16 cellular contexts compared by ENCODE assay signal in the genomic region with DNA sequence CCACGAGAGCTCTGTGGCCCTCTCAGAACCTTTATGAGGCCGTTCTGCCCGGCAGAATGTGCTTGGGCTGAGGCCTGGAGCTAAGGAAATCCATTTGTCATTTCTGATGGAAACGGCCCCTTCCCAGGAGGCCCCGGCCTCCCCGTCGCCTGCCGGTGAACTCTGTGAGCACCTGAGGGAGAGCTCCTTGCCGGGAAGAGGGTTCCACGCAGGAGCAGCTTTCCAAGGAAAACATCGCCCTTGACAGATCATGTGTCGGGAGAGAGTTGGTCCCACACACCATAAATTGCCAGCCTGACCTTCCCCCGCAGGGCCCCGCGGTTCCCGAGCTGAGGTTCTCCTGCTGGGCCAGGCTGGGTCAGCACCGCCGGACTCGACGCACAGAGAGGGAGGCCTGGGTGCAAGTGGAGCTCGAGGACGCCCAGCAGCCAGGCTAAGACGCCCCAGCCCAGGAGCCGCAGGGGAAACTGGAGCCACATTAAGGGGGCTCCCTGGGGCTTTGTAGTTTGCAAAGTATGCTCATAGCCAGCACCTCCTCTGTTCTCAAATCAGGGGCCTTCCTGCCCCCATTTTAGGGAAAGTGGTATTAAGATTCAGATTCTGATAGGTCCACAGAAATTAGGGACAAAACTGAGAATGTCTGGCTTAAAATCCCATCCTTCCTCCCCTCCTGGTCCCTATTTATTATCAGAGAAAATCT.
DNase-seq lines count a peak whose midpoint lies in the region; ATAC-seq and TF ChIP-seq lines count a peak whose summit lies in the region.
"Had no signal": no experiment of that assay in that cellular context is flagged by ENCODE, and none has a peak within 500 bp of the region (broad histone marks: within the 10 kb centered on the region; RNA-seq: fewer than 3 reads in every experiment).

No MANE protein-coding gene starts in this region.

- H2BK15ac ChIP-seq in neuronal stem cell (ENCODE audit: low read length), result peak overlapping the region; percentile 87

- no CpG with 5 or more reads among the region's 24 CpGs for WGBS in neuronal stem cell (ENCODE audit: extremely low coverage in 2 of 2, insufficient read length in 2 of 2, insufficient replicate concordance in 1 of 2), 2 donors
- 77% methylated on average over 20 of the region's 24 CpGs for WGBS in esophagus muscularis mucosa

- no peak overlapping the region for H3K23ac ChIP-seq in neuronal stem cell (ENCODE audit: low read depth, low read length, poor library complexity)

- H3K14ac ChIP-seq in neuronal stem cell (ENCODE audit: low read length), result no peak overlapping the region

- H4K91ac ChIP-seq in neuronal stem cell (ENCODE audit: low read depth, low read length, poor library complexity), result peak overlapping the region; percentile 10

- H3F3A ChIP-seq in PC-9 (ENCODE audit: insufficient read depth, low read depth), result no peaks in the 10 kb centered on the region

- TF ChIP-seq CTCF in PC-9 (conservative IDR thresholded peaks at IDR 0.05) (no peak), esophagus muscularis mucosa (IDR thresholded peaks at IDR 0.05) (no peak)

- no peaks in the 10 kb centered on the region for H3K9me2 ChIP-seq in PC-9 (ENCODE audit: insufficient read depth)

- H3K27ac ChIP-seq in PC-9 (no peak overlapping the region), neuronal stem cell (replicated peaks; ENCODE audit: low read length) (no peak overlapping the region), esophagus muscularis mucosa (replicated peaks in 1 of 4) (no peak overlapping the region)
- H3K27ac ChIP-seq: C4-2B, SJSA1 had no signal

- TF ChIP-seq POLR2A in esophagus muscularis mucosa (IDR thresholded peaks at IDR 0.05; ENCODE audit: low read depth), result no peak

- no peaks in the 10 kb centered on the region for H4K20me1 ChIP-seq in PC-9 (ENCODE audit: insufficient read depth)

- H2AK5ac ChIP-seq in neuronal stem cell (ENCODE audit: low read depth, low read length), result peak overlapping the region; percentile 11

- H4K8ac ChIP-seq in neuronal stem cell (ENCODE audit: low read depth, low read length), result no peak overlapping the region

- POLR2A ChIA-PET in PC-9 (lab: Charles Lee; ENCODE audit: unreplicated experiment), result no interaction called here

- H2BK5ac ChIP-seq in neuronal stem cell (ENCODE audit: low read length), result no peak overlapping the region

- H3K4ac ChIP-seq in neuronal stem cell (ENCODE audit: low read length), result no peak overlapping the region

- H3K4me2 ChIP-seq in PC-9 (no peak overlapping the region), neuronal stem cell (ENCODE audit: insufficient read depth, low read length, poor library complexity, severe bottlenecking) (no peak overlapping the region)

- no peak overlapping the region for H2BK12ac ChIP-seq in neuronal stem cell (ENCODE audit: low read length)

- TF ChIP-seq EP300 in esophagus muscularis mucosa (IDR thresholded peaks at IDR 0.05), result no peak

- intact Hi-C loops in PC-9 (cut with micrococcal nuclease; ENCODE audit: unreplicated experiment) (no loop called here), esophagus muscularis mucosa (cut with DNase I) (no loop called here)

- no peak overlapping the region for H3K4me3 ChIP-seq in PC-9
- no peak overlapping the region for H3K4me3 ChIP-seq in neuronal stem cell (ENCODE audit: low read length in 2 of 2)
- H3K4me3 ChIP-seq in esophagus muscularis mucosa, result no peak overlapping the region
- H3K4me3 ChIP-seq: SJSA1 had no signal

- BruUV-seq in PC-9 (replicated peaks; lab: Mats Ljungman, UMichigan), result no TSS peak

- no peak overlapping the region for H2BK120ac ChIP-seq in neuronal stem cell (ENCODE audit: low read depth, low read length)

- no peaks in the 10 kb centered on the region for H3K79me2 ChIP-seq in PC-9 (ENCODE audit: low read depth)

- H2AFZ ChIP-seq in PC-9, result 0 out of 2 replicates have a peak overlapping the region, but pooled peaks have one; percentile 13
- no peak overlapping the region for H2AFZ ChIP-seq in neuronal stem cell (ENCODE audit: low read length)

- no peaks in the 10 kb centered on the region for H3K4me1 ChIP-seq in PC-9 (replicated peaks; ENCODE audit: insufficient read depth)
- peaks cover 0 to 14% of the 10 kb centered on the region in 2 donors for H3K4me1 ChIP-seq in neuronal stem cell (ENCODE audit: control insufficient read depth in 2 of 2, insufficient read depth in 1 of 2, low read depth in 1 of 2, low read length in 2 of 2)
- H3K4me1 ChIP-seq in esophagus muscularis mucosa, result no peaks in the 10 kb centered on the region

- H3K9me3 ChIP-seq in PC-9 (ENCODE audit: insufficient read depth, low read depth) (no peaks in the 10 kb centered on the region; the same call in 1 of the 2 replicates), neuronal stem cell (replicated peaks in 1 of 2; ENCODE audit: control insufficient read depth in 2 of 2, insufficient read depth in 1 of 2, low read depth in 1 of 2, low read length in 2 of 2) (peaks cover 0 to 2% of the 10 kb centered on the region in 2 donors), esophagus muscularis mucosa (peaks cover 0 to 5% (median 2%) of the 10 kb centered on the region in 4 donors)
- H3K9me3 ChIP-seq: SJSA1 had no signal

- no peak overlapping the region for H3K9ac ChIP-seq in neuronal stem cell (ENCODE audit: low read depth, low read length, poor library complexity)

- H3K27me3 ChIP-seq in PC-9 (ENCODE audit: insufficient read depth, low read depth) (no peaks in the 10 kb centered on the region), neuronal stem cell (ENCODE audit: control insufficient read depth in 3 of 3, insufficient read depth in 3 of 3, low read depth in 1 of 3, low read length in 3 of 3) (no peaks in the 10 kb centered on the region), esophagus muscularis mucosa (peaks cover 0 to 6% (median 0%) of the 10 kb centered on the region in 4 donors)
- H3K27me3 ChIP-seq: SJSA1 had no signal

- no peak for ATAC-seq in HG02763 (IDR thresholded peaks at IDR 0.05; ENCODE audit: unreplicated experiment)
- no peak for ATAC-seq in HG02970 (IDR thresholded peaks at IDR 0.05; ENCODE audit: low FRiP score, unreplicated experiment)

- CTCF ChIA-PET in PC-9 (lab: Charles Lee), result interaction anchor here (0.7 kb wide), 1 partner anchor 344 kb away, joined by 3 read pairs; a partner anchor contains a TSS

- no peaks in the 10 kb centered on the region for H3K36me3 ChIP-seq in PC-9 (ENCODE audit: low read depth)
- H3K36me3 ChIP-seq in neuronal stem cell (replicated peaks in 1 of 2; ENCODE audit: control insufficient read depth in 2 of 2, insufficient read depth in 2 of 2, low read length in 2 of 2), result no peaks in the 10 kb centered on the region
- H3K36me3 ChIP-seq in esophagus muscularis mucosa, result no peaks in the 10 kb centered on the region
- H3K36me3 ChIP-seq: SJSA1 had no signal

- no peak for DNase-seq in PC-9
- peak; percentile 13 for DNase-seq in kidney glomerular epithelial cell (lab: John Stamatoyannopoulos, UW)
- no peak for DNase-seq in neuronal stem cell (ENCODE audit: low spot score)
- peak; percentile 36 for DNase-seq in ureter (ENCODE audit: low spot score)
- DNase-seq in esophagus muscularis mucosa (ENCODE audit: extremely low spot score), result no peak
- DNase-seq: COR-L47, DMS153, EL, H7, KBM-7, NCI-H1105, NCI-H1694 treated with DMSO at 0.1 percent for 48 hours had no signal

- H3K18ac ChIP-seq in neuronal stem cell (ENCODE audit: low read length), result peak overlapping the region; percentile 89

- H3K79me1 ChIP-seq in neuronal stem cell (ENCODE audit: low read depth, low read length), result no peaks in the 10 kb centered on the region

Comparison
In these comparisons a context has a peak if more than half of its experiments do, and no peak if none do; other contexts are left out.
1. DNase-seq: peak in kidney glomerular epithelial cell (single experiment) and ureter (single experiment); none in PC-9 (0 of 2), neuronal stem cell (single experiment) and esophagus muscularis mucosa (single experiment).